1 cellular context compared by ENCODE assay signal in the genomic region with DNA sequence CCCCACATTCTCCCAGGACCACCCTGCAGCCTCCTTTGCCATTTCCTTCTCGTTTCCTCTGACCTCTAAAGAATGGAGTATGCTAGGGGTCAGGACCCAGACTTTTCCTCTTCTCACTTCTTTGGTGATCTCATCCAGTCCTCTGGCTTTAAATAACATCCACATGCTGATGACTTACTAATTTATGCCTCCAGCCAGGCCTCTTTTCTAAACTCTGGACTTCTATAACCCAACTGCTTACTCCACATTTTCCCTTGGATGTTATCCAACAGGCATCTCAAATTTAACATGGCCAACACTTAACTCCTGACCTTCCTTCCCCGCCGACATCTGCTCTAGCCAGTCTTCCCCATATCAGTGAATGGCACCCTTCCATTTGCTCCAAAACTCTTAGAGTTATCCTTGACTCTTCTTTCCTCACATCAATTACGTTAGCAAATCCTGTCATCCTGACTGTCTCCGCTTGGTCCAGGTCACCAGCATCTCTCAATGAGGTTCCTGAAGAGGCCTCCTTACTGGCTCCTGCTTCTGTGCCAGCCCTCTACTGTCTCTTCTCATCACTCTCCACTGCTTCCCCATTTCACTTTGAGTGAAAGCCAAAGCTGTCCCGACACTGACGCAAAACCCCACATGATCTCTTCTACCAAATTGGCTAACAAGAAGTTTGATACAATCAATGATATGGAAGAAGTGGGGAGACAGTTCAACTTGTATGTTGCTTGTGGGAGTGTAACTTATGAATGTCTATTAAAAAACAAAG.
TF ChIP-seq lines count a peak whose summit lies in the region.

No MANE protein-coding gene starts in this region.

TF ChIP-seq in K562, 482 proteins besides CTCF, POLR2A, EP300 and RAD21 (continued from another document):
- TF ChIP-seq, protein P1, sequence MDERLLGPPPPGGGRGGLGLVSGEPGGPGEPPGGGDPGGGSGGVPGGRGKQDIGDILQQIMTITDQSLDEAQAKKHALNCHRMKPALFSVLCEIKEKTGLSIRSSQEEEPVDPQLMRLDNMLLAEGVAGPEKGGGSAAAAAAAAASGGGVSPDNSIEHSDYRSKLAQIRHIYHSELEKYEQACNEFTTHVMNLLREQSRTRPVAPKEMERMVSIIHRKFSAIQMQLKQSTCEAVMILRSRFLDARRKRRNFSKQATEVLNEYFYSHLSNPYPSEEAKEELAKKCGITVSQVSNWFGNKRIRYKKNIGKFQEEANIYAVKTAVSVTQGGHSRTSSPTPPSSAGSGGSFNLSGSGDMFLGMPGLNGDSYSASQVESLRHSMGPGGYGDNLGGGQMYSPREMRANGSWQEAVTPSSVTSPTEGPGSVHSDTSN (CRISPR knock-in tag; IDR thresholded peaks at IDR 0.05; ENCODE audit: low read depth), result no peak; the same call in 1 of the 2 replicates
- TF ChIP-seq, protein P1 (tag; conservative IDR thresholded peaks at IDR 0.05; ENCODE audit: low read depth), result peak; percentile 49; the same call in 1 of the 2 replicates
- no peak for TF ChIP-seq KDM5B (IDR thresholded peaks at IDR 0.05; ENCODE audit: insufficient replicate concordance, low read depth, low read length)
- TF ChIP-seq, protein P2, sequence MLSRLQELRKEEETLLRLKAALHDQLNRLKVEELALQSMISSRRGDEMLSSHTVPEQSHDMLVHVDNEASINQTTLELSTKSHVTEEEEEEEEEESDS (CRISPR knock-in tag; IDR thresholded peaks at IDR 0.05), result no peak
- TF ChIP-seq, protein P3, sequence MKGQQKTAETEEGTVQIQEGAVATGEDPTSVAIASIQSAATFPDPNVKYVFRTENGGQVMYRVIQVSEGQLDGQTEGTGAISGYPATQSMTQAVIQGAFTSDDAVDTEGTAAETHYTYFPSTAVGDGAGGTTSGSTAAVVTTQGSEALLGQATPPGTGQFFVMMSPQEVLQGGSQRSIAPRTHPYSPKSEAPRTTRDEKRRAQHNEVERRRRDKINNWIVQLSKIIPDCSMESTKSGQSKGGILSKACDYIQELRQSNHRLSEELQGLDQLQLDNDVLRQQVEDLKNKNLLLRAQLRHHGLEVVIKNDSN (CRISPR knock-in tag; IDR thresholded peaks at IDR 0.05), result peak; percentile 59
- TF ChIP-seq SMAD3 (CRISPR knock-in tag; conservative IDR thresholded peaks at IDR 0.05), result 0 out of 2 replicates have a peak, but pooled peaks have one; percentile 34
- no peak for TF ChIP-seq DMBX1 (CRISPR knock-in tag; IDR thresholded peaks at IDR 0.05; ENCODE audit: borderline replicate concordance)
- TF ChIP-seq ZNF23 (CRISPR knock-in tag; IDR thresholded peaks at IDR 0.05), result no peak
- TF ChIP-seq ZNF79 (CRISPR knock-in tag; IDR thresholded peaks at IDR 0.05; ENCODE audit: low read depth), result no peak
- TF ChIP-seq ESRRA (IDR thresholded peaks at IDR 0.05; ENCODE audit: borderline replicate concordance, low read depth), result 0 out of 2 replicates have a peak, but pooled peaks have one; percentile 10
- TF ChIP-seq ELF4 (CRISPR knock-in tag; IDR thresholded peaks at IDR 0.05), result no peak
- TF ChIP-seq, protein P4, sequence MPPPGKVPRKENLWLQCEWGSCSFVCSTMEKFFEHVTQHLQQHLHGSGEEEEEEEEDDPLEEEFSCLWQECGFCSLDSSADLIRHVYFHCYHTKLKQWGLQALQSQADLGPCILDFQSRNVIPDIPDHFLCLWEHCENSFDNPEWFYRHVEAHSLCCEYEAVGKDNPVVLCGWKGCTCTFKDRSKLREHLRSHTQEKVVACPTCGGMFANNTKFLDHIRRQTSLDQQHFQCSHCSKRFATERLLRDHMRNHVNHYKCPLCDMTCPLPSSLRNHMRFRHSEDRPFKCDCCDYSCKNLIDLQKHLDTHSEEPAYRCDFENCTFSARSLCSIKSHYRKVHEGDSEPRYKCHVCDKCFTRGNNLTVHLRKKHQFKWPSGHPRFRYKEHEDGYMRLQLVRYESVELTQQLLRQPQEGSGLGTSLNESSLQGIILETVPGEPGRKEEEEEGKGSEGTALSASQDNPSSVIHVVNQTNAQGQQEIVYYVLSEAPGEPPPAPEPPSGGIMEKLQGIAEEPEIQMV (tag; conservative IDR thresholded peaks at IDR 0.05; ENCODE audit: low read depth), result no peak
- TF ChIP-seq, protein P5, sequence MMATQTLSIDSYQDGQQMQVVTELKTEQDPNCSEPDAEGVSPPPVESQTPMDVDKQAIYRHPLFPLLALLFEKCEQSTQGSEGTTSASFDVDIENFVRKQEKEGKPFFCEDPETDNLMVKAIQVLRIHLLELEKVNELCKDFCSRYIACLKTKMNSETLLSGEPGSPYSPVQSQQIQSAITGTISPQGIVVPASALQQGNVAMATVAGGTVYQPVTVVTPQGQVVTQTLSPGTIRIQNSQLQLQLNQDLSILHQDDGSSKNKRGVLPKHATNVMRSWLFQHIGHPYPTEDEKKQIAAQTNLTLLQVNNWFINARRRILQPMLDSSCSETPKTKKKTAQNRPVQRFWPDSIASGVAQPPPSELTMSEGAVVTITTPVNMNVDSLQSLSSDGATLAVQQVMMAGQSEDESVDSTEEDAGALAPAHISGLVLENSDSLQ (IDR thresholded peaks at IDR 0.05), result peak; percentile 73
- TF ChIP-seq, protein P6, sequence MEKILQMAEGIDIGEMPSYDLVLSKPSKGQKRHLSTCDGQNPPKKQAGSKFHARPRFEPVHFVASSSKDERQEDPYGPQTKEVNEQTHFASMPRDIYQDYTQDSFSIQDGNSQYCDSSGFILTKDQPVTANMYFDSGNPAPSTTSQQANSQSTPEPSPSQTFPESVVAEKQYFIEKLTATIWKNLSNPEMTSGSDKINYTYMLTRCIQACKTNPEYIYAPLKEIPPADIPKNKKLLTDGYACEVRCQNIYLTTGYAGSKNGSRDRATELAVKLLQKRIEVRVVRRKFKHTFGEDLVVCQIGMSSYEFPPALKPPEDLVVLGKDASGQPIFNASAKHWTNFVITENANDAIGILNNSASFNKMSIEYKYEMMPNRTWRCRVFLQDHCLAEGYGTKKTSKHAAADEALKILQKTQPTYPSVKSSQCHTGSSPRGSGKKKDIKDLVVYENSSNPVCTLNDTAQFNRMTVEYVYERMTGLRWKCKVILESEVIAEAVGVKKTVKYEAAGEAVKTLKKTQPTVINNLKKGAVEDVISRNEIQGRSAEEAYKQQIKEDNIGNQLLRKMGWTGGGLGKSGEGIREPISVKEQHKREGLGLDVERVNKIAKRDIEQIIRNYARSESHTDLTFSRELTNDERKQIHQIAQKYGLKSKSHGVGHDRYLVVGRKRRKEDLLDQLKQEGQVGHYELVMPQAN (IDR thresholded peaks at IDR 0.05; ENCODE audit: borderline replicate concordance), result no peak
- TF ChIP-seq NR2C2 (CRISPR knock-in tag; IDR thresholded peaks at IDR 0.05), result no peak
- TF ChIP-seq NR2C2 (tag; IDR thresholded peaks at IDR 0.05), result peak; percentile 38; the same call in 1 of the 2 replicates
- 0 out of 2 replicates have a peak, but pooled peaks have one; percentile 47 for TF ChIP-seq GABPB1 (CRISPR knock-in tag; IDR thresholded peaks at IDR 0.05)
- 0 out of 2 replicates have a peak, but pooled peaks have one; percentile 44 for TF ChIP-seq ELF1 (tag; IDR thresholded peaks at IDR 0.05)
- TF ChIP-seq L3MBTL2 (IDR thresholded peaks at IDR 0.05), result no peak
- TF ChIP-seq ZNF274 (IDR thresholded peaks at IDR 0.05; ENCODE audit: borderline replicate concordance, low read depth, low read length), result no peak
- peak; percentile 27; the same call in 1 of the 2 replicates for TF ChIP-seq POLR2H (tag; IDR thresholded peaks at IDR 0.05; ENCODE audit: low read depth)
- no peak for TF ChIP-seq NELFE (IDR thresholded peaks at IDR 0.05; ENCODE audit: insufficient read depth, insufficient read length)
